Comparison of ENCODE assay signal across 33 cellular contexts in the genomic region with DNA sequence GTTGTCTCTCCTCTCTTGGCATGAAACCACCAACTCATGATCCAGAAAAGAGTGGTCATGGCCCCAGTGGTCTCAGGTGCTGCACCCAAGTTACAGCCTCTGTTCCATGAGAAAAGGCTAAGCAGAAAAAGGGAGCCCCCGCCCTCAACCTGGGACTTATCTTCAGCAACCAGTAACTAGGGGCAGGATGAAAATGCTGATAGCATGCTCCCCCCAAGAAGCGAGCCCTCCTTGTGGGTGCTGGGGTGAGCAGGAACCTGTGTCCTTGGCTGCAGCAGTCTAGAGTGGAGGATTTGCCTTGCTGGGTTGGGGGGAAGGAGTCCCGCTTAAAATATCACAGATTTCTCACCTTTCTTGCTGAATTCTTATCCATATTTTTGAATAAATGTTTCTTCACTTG.
"Had no signal": no experiment of that assay in that cellular context is flagged by ENCODE, and none has a peak within 500 bp of the region (broad histone marks: within the 10 kb centered on the region; RNA-seq: fewer than 3 reads in every experiment).

No MANE protein-coding gene starts in this region.

- H3K27ac Mint-ChIP-seq: activated CD4-positive, alpha-beta T cell treated with anti-CD3 and anti-CD28 coated beads for 36 hours; activated CD4-positive, alpha-beta T cell treated with anti-CD3 and anti-CD28 coated beads, Interleukin-2, amount 10 ng/mL, durations not matched to agents 24 days and 14 days; activated CD8-positive, alpha-beta T cell treated with anti-CD3 and anti-CD28 coated beads for 36 hours; activated naive CD8-positive, alpha-beta T cell; activated T-helper 17 cell treated with anti-CD3 and anti-CD28 coated beads, Interleukin-2, amount 50 U/mL, for 72 hours; dendritic cell treated with granulocyte-macrophage colony-stimulating factor and Interleukin-4, amounts not matched to agents 40 ng/mL and 50 ng/mL, for 4 days; endodermal cell; T-helper 17 cell; T-helper 2 cell treated with Interferon-gamma antibody and Interleukin-4, amounts not matched to agents 5 μg/mL and 100 μg/mL, for 36 hours had no signal

- H3K27me3 ChIP-seq: brain microvascular endothelial cell had no signal

- H3K27ac ChIP-seq: brain microvascular endothelial cell, coronary artery, dorsolateral prefrontal cortex had no signal

- H3K36me3 ChIP-seq: brain microvascular endothelial cell had no signal

- H3K9me3 Mint-ChIP-seq: activated CD4-positive, alpha-beta T cell treated with anti-CD3 and anti-CD28 coated beads, Interleukin-2, amount 10 ng/mL, durations not matched to agents 24 days and 14 days; activated T-cell treated with anti-CD3 and anti-CD28 coated beads, Interleukin-2, amount 50 U/mL, for 4 hours; activated T-helper 17 cell treated with anti-CD3 and anti-CD28 coated beads, Interleukin-2, amount 50 U/mL, for 72 hours; T-helper 2 cell treated with Interferon-gamma antibody and Interleukin-4, amounts not matched to agents 5 μg/mL and 100 μg/mL, for 36 hours had no signal

- FAIRE-seq: astrocyte, bronchial epithelial cell, frontal cortex had no signal

- H3K4me3 Mint-ChIP-seq: activated CD4-positive, alpha-beta T cell treated with anti-CD3 and anti-CD28 coated beads for 36 hours; activated CD4-positive, alpha-beta T cell treated with anti-CD3 and anti-CD28 coated beads, Interleukin-2, amount 10 ng/mL, durations not matched to agents 24 days and 14 days; activated CD8-positive, alpha-beta T cell treated with anti-CD3 and anti-CD28 coated beads for 36 hours; activated naive CD8-positive, alpha-beta T cell; activated T-cell treated with anti-CD3 and anti-CD28 coated beads, Interleukin-2, amount 50 U/mL, for 4 hours; activated T-helper 17 cell treated with anti-CD3 and anti-CD28 coated beads, Interleukin-2, amount 50 U/mL, for 72 hours; central memory CD8-positive, alpha-beta T cell; dendritic cell treated with granulocyte-macrophage colony-stimulating factor and Interleukin-4, amounts not matched to agents 40 ng/mL and 50 ng/mL, for 4 days; endodermal cell; T-helper 17 cell; T-helper 2 cell treated with Interferon-gamma antibody and Interleukin-4, amounts not matched to agents 5 μg/mL and 100 μg/mL, for 36 hours had no signal

- H3K4me1 Mint-ChIP-seq: activated CD4-positive, alpha-beta T cell treated with anti-CD3 and anti-CD28 coated beads for 36 hours; activated CD4-positive, alpha-beta T cell treated with anti-CD3 and anti-CD28 coated beads, Interleukin-2, amount 10 ng/mL, durations not matched to agents 24 days and 14 days; activated T-helper 17 cell treated with anti-CD3 and anti-CD28 coated beads, Interleukin-2, amount 50 U/mL, for 72 hours; central memory CD8-positive, alpha-beta T cell; T-helper 17 cell had no signal

- H3K36me3 Mint-ChIP-seq: activated naive CD8-positive, alpha-beta T cell had no signal

- H3K27me3 Mint-ChIP-seq: activated CD4-positive, alpha-beta T cell treated with anti-CD3 and anti-CD28 coated beads, Interleukin-2, amount 10 ng/mL, durations not matched to agents 24 days and 14 days; central memory CD8-positive, alpha-beta T cell; dendritic cell treated with granulocyte-macrophage colony-stimulating factor and Interleukin-4, amounts not matched to agents 40 ng/mL and 50 ng/mL, for 4 days had no signal

- ATAC-seq: activated CD4-positive, alpha-beta T cell treated with anti-CD3 and anti-CD28 coated beads for 36 hours; activated CD8-positive, alpha-beta T cell treated with anti-CD3 and anti-CD28 coated beads for 36 hours; activated T-cell treated with anti-CD3 and anti-CD28 coated beads, Interleukin-2, amount 50 U/mL, for 4 hours; activated T-helper 17 cell treated with anti-CD3 and anti-CD28 coated beads, Interleukin-2, amount 50 U/mL, for 72 hours; esophagus mucosa; T-helper 17 cell had no signal

- DNase-seq: activated CD4-positive, alpha-beta T cell treated with anti-CD3 and anti-CD28 coated beads for 36 hours; activated CD4-positive, alpha-beta T cell treated with anti-CD3 and anti-CD28 coated beads, Interleukin-2, amount 10 ng/mL, durations not matched to agents 24 days and 14 days; activated CD4-positive, alpha-beta T cell treated with anti-CD3 and anti-CD28 coated beads, Interleukin-2, amount 50 U/mL, for 4 hours; activated CD4-positive, CD25-positive, alpha-beta regulatory T cell; activated CD4-positive, CD25-positive, alpha-beta regulatory T cell treated with anti-CD3 and anti-CD28 coated beads, Interleukin-2, amount 50 U/mL, for 72 hours; activated CD8-positive, alpha-beta memory T cell treated with anti-CD3 and anti-CD28 coated beads for 24 hours; activated CD8-positive, alpha-beta T cell treated with anti-CD3 and anti-CD28 coated beads for 36 hours; activated effector memory CD4-positive, alpha-beta T cell treated with Interleukin-2 at 50 U/mL for 16 hours; activated gamma-delta T cell treated with Interleukin-2 at 50 U/mL for 16 hours; activated naive CD4-positive, alpha-beta T cell treated with anti-CD3 and anti-CD28 coated beads, Interleukin-2, amount 50 U/mL, for 16 hours; activated naive CD4-positive, alpha-beta T cell treated with Interleukin-2 at 50 U/mL for 16 hours; activated T-cell treated with anti-CD3 and anti-CD28 coated beads, Interleukin-2, amount 50 U/mL, for 4 hours; amniotic stem cell; anterior cingulate cortex; brain microvascular endothelial cell; dorsolateral prefrontal cortex; effector memory CD4-positive, alpha-beta T cell; endodermal cell; foreskin fibroblast; head of caudate nucleus; T-helper 1 cell; T-helper 17 cell; T1000 had no signal

- H3K4me3 ChIP-seq: coronary artery, dorsolateral prefrontal cortex had no signal
